In genomic region chr7:144723311-144723710, GRCh38 we compare ENCODE assay signal across 35 cellular contexts.
"Had no signal": no experiment of that assay in that cellular context is flagged by ENCODE, and none has a peak within 500 bp of the region (broad histone marks: within the 10 kb centered on the region; RNA-seq: fewer than 3 reads in every experiment).

No MANE protein-coding gene starts in this region.

- H3K27me3 Mint-ChIP-seq: activated CD4-positive, alpha-beta memory T cell treated with anti-CD3 and anti-CD28 coated beads for 36 hours; activated CD4-positive, alpha-beta T cell treated with anti-CD3 and anti-CD28 coated beads for 36 hours; activated CD4-positive, alpha-beta T cell treated with anti-CD3 and anti-CD28 coated beads, Interleukin-2, amount 10 ng/mL, durations not matched to agents 24 days and 14 days; activated CD8-positive, alpha-beta memory T cell treated with anti-CD3 and anti-CD28 coated beads, Interleukin-2, amount 10 ng/mL, durations not matched to agents 7 days and 5 days; activated naive CD4-positive, alpha-beta T cell treated with anti-CD3 and anti-CD28 coated beads, Interleukin-2, amount 50 U/mL, for 24 hours; activated naive CD8-positive, alpha-beta T cell treated with anti-CD3 and anti-CD28 coated beads for 36 hours; activated naive CD8-positive, alpha-beta T cell treated with anti-CD3 and anti-CD28 coated beads, Interleukin-2, amount 50 U/mL, for 24 hours; effector memory CD8-positive, alpha-beta T cell; T-helper 17 cell had no signal

- H3K4me1 Mint-ChIP-seq: activated CD4-positive, alpha-beta T cell treated with anti-CD3 and anti-CD28 coated beads for 36 hours; activated CD4-positive, alpha-beta T cell treated with anti-CD3 and anti-CD28 coated beads, Interleukin-2, amount 10 ng/mL, durations not matched to agents 24 days and 14 days; T-helper 17 cell had no signal

- H3K9me3 Mint-ChIP-seq: activated CD4-positive, alpha-beta memory T cell treated with anti-CD3 and anti-CD28 coated beads for 36 hours; activated CD4-positive, alpha-beta T cell treated with anti-CD3 and anti-CD28 coated beads, Interleukin-2, amount 10 ng/mL, durations not matched to agents 24 days and 14 days; activated T-helper 2 cell treated with anti-CD3 and anti-CD28 coated beads, Interferon-gamma antibody, Interleukin-2, Interleukin-4, amounts not matched to agents 10 μg/mL and 5 μg/mL and 100 μg/mL, durations not matched to agents 14 hours and 24 hours and 36 hours; effector memory CD8-positive, alpha-beta T cell; T-helper 2 cell treated with Interferon-gamma antibody and Interleukin-4, amounts not matched to agents 5 μg/mL and 100 μg/mL, for 36 hours had no signal

- H3K9me3 ChIP-seq: adrenal gland, body of pancreas, esophagus squamous epithelium, gastroesophageal sphincter had no signal

- DNase-seq: activated CD4-positive, alpha-beta memory T cell treated with anti-CD3 and anti-CD28 coated beads for 36 hours; activated CD4-positive, alpha-beta T cell treated with anti-CD3 and anti-CD28 coated beads for 36 hours; activated CD4-positive, alpha-beta T cell treated with anti-CD3 and anti-CD28 coated beads, Interleukin-2, amount 10 ng/mL, durations not matched to agents 24 days and 14 days; activated CD4-positive, CD25-positive, alpha-beta regulatory T cell; activated CD4-positive, CD25-positive, alpha-beta regulatory T cell treated with anti-CD3 and anti-CD28 coated beads, Interleukin-2, amount 50 U/mL, for 72 hours; activated CD8-positive, alpha-beta memory T cell treated with anti-CD3 and anti-CD28 coated beads, Interleukin-2, amount 10 ng/mL, durations not matched to agents 7 days and 5 days; activated CD8-positive, alpha-beta memory T cell treated with anti-CD3 and anti-CD28 coated beads, Interleukin-2, amount 50 U/mL, for 4 hours; activated CD8-positive, alpha-beta T cell treated with anti-CD3 and anti-CD28 coated beads, Interleukin-2, amount 10 ng/mL, durations not matched to agents 7 days and 5 days; activated effector memory CD4-positive, alpha-beta T cell treated with anti-CD3 and anti-CD28 coated beads, Interleukin-2, amount 50 U/mL, for 16 hours; activated naive CD4-positive, alpha-beta T cell treated with anti-CD3 and anti-CD28 coated beads for 36 hours; activated naive CD8-positive, alpha-beta T cell treated with anti-CD3 and anti-CD28 coated beads for 36 hours; activated naive CD8-positive, alpha-beta T cell treated with anti-CD3 and anti-CD28 coated beads, Interleukin-2, amount 50 U/mL, for 24 hours; activated T-cell treated with anti-CD3 and anti-CD28 coated beads, Interleukin-2, amount 50 U/mL, for 1 hour; activated T-cell treated with anti-CD3 and anti-CD28 coated beads, Interleukin-2, amount 50 U/mL, for 48 hours; adrenal gland; amygdala; aorta; body of pancreas; caudate nucleus; cortex of kidney; dermis blood vessel endothelial cell; effector CD4-positive, alpha-beta T cell; effector memory CD8-positive, alpha-beta T cell; erythroblast; esophagus squamous epithelium; foreskin keratinocyte; heart right ventricle; T-helper 17 cell; T1000 had no signal

- H3K4me3 ChIP-seq: adrenal gland, body of pancreas, esophagus squamous epithelium, gastroesophageal sphincter, heart right ventricle, hepatocyte had no signal

- H3K36me3 ChIP-seq: adrenal gland, esophagus squamous epithelium, gastroesophageal sphincter, heart right ventricle had no signal

- H3K4me1 ChIP-seq: adrenal gland, body of pancreas, esophagus squamous epithelium, gastroesophageal sphincter had no signal

- H3K27ac Mint-ChIP-seq: activated CD4-positive, alpha-beta memory T cell treated with anti-CD3 and anti-CD28 coated beads for 36 hours; activated CD4-positive, alpha-beta T cell treated with anti-CD3 and anti-CD28 coated beads for 36 hours; activated CD4-positive, alpha-beta T cell treated with anti-CD3 and anti-CD28 coated beads, Interleukin-2, amount 10 ng/mL, durations not matched to agents 24 days and 14 days; activated CD8-positive, alpha-beta memory T cell treated with anti-CD3 and anti-CD28 coated beads, Interleukin-2, amount 10 ng/mL, durations not matched to agents 7 days and 5 days; activated CD8-positive, alpha-beta T cell treated with anti-CD3 and anti-CD28 coated beads, Interleukin-2, amount 10 ng/mL, durations not matched to agents 7 days and 5 days; activated naive CD4-positive, alpha-beta T cell treated with anti-CD3 and anti-CD28 coated beads for 36 hours; activated naive CD4-positive, alpha-beta T cell treated with anti-CD3 and anti-CD28 coated beads, Interleukin-2, amount 50 U/mL, for 24 hours; activated naive CD8-positive, alpha-beta T cell treated with anti-CD3 and anti-CD28 coated beads for 36 hours; activated naive CD8-positive, alpha-beta T cell treated with anti-CD3 and anti-CD28 coated beads, Interleukin-2, amount 50 U/mL, for 24 hours; activated T-helper 1 cell treated with anti-CD3 and anti-CD28 coated beads, Interleukin-12 subunit alpha, Interleukin-12 subunit beta, Interleukin-2, Interleukin-4 antibody, amounts not matched to agents 30 ng/mL and 10 ng/mL and 1 ng/mL, durations not matched to agents 14 hours and 24 hours and 36 hours; activated T-helper 2 cell treated with anti-CD3 and anti-CD28 coated beads, Interferon-gamma antibody, Interleukin-2, Interleukin-4, amounts not matched to agents 10 μg/mL and 5 μg/mL and 100 μg/mL, durations not matched to agents 14 hours and 24 hours and 36 hours; effector memory CD8-positive, alpha-beta T cell; T-helper 17 cell; T-helper 2 cell treated with Interferon-gamma antibody and Interleukin-4, amounts not matched to agents 5 μg/mL and 100 μg/mL, for 36 hours had no signal

- H3K36me3 Mint-ChIP-seq: activated CD8-positive, alpha-beta memory T cell treated with anti-CD3 and anti-CD28 coated beads, Interleukin-2, amount 10 ng/mL, durations not matched to agents 7 days and 5 days had no signal

- H3K27me3 ChIP-seq: adrenal gland, body of pancreas, esophagus squamous epithelium, foreskin keratinocyte, gastroesophageal sphincter, heart right ventricle, hepatocyte had no signal

- H3K27ac ChIP-seq: adrenal gland, body of pancreas, esophagus squamous epithelium, foreskin keratinocyte, gastroesophageal sphincter, heart right ventricle, hepatocyte had no signal

- H3K4me3 Mint-ChIP-seq: activated CD4-positive, alpha-beta memory T cell treated with anti-CD3 and anti-CD28 coated beads for 36 hours; activated CD4-positive, alpha-beta T cell treated with anti-CD3 and anti-CD28 coated beads for 36 hours; activated CD4-positive, alpha-beta T cell treated with anti-CD3 and anti-CD28 coated beads, Interleukin-2, amount 10 ng/mL, durations not matched to agents 24 days and 14 days; activated CD8-positive, alpha-beta memory T cell treated with anti-CD3 and anti-CD28 coated beads, Interleukin-2, amount 10 ng/mL, durations not matched to agents 7 days and 5 days; activated CD8-positive, alpha-beta T cell treated with anti-CD3 and anti-CD28 coated beads, Interleukin-2, amount 10 ng/mL, durations not matched to agents 7 days and 5 days; activated naive CD4-positive, alpha-beta T cell treated with anti-CD3 and anti-CD28 coated beads for 36 hours; activated naive CD4-positive, alpha-beta T cell treated with anti-CD3 and anti-CD28 coated beads, Interleukin-2, amount 50 U/mL, for 24 hours; activated naive CD8-positive, alpha-beta T cell treated with anti-CD3 and anti-CD28 coated beads for 36 hours; activated naive CD8-positive, alpha-beta T cell treated with anti-CD3 and anti-CD28 coated beads, Interleukin-2, amount 50 U/mL, for 24 hours; activated T-helper 1 cell treated with anti-CD3 and anti-CD28 coated beads, Interleukin-12 subunit alpha, Interleukin-12 subunit beta, Interleukin-2, Interleukin-4 antibody, amounts not matched to agents 30 ng/mL and 10 ng/mL and 1 ng/mL, durations not matched to agents 14 hours and 24 hours and 36 hours; effector memory CD8-positive, alpha-beta T cell; T-helper 17 cell; T-helper 2 cell treated with Interferon-gamma antibody and Interleukin-4, amounts not matched to agents 5 μg/mL and 100 μg/mL, for 36 hours had no signal
